In the genomic region with DNA sequence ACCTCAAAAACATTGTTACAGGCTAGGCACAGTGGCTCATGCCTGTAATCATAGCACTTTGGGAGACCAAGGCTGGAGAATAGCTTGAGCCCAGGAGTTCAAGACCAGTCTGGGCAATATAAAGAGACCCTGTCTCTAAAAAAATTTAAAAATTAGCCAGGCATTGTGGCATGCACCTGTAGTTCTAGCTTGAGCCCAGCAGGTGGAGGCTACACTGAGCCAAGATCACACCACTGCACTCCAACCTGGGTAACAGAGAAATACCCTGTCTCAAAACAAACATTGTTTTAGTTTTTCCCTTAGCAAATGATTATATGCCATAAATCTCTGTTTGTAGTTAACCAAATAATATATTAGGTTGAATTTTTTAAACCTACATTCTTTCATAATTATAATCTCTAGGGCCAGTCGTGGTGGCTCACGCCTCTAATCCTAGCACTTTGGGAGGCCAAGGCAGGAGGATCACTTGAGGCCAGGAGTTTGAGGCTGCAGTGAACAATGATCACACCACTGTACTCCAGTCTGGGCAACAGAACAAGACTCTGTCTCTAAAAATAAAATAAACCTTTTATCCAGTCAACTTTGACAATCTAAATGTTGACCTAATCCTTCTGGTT, we compare ENCODE assay signal across 9 cellular contexts. TPM values are rescaled to one million over a fixed set of nuclear protein-coding genes. Genes with fewer than 3 reads are reported as not detected.
A peak's percentile ranks its signal among the peaks of the same experiment; 100 is the strongest.
DNase-seq lines count a peak whose midpoint lies in the region; ATAC-seq, FAIRE-seq and TF ChIP-seq lines count a peak whose summit lies in the region.
"Had no signal": no experiment of that assay in that cellular context is flagged by ENCODE, and none has a peak within 500 bp of the region (broad histone marks: within the 10 kb centered on the region; RNA-seq: fewer than 3 reads in every experiment).

No MANE protein-coding gene starts in this region.

- H3K9me3 ChIP-seq in CD4-positive, alpha-beta memory T cell (ENCODE audit: control insufficient read depth in 1 of 2, low read length in 2 of 2), result no peaks in the 10 kb centered on the region
- H3K9me3 ChIP-seq in kidney (ENCODE audit: control insufficient read depth in 1 of 2, low read length in 2 of 2) (no peaks in the 10 kb centered on the region), tibial nerve (no peaks in the 10 kb centered on the region)

- peak; percentile 35 for FAIRE-seq in kidney (lab: Jason Lieb, UNC)
- no peak for FAIRE-seq in urothelium cell line (lab: Jason Lieb, UNC)

- TF ChIP-seq CTCF in kidney (IDR thresholded peaks at IDR 0.05; ENCODE audit: borderline replicate concordance, extremely low read depth, insufficient read depth), result peak; percentile 65
- peak in 4 of 5 experiments; percentile 22 to 59 (median 50) for TF ChIP-seq CTCF in tibial nerve (IDR thresholded peaks at IDR 0.05)

- ATAC-seq in GM19372 (IDR thresholded peaks at IDR 0.05; ENCODE audit: low read depth, unreplicated experiment), result peak; percentile 53

- POLR2A ChIA-PET in CD4-positive, alpha-beta memory T cell (lab: Charles Lee; ENCODE audit: partially characterized antibody), result interaction anchor here (0.9 to 1.1 kb wide), 2 partner anchors 13 to 14 kb away, joined by 3 to 4 read pairs; no protein-coding TSS in a partner anchor

- no peak for TF ChIP-seq POLR2A in tibial nerve (IDR thresholded peaks at IDR 0.05)

- intact Hi-C loops in CD4-positive, alpha-beta memory T cell (cut with micrococcal nuclease), result loop anchor here (1.0 to 5.0 kb wide), 4 partner anchors 13 to 682 kb away; no protein-coding TSS in a partner anchor
- intact Hi-C loops in kidney (cut with DNase I), result no loop called here

- no peak overlapping the region for H3K4me3 Mint-ChIP-seq in CD4-positive, alpha-beta memory T cell
- no peak overlapping the region for H3K4me3 Mint-ChIP-seq in activated naive CD8-positive, alpha-beta T cell treated with anti-CD3 and anti-CD28 coated beads for 36 hours

- no peaks in the 10 kb centered on the region for H3K36me3 ChIP-seq in CD4-positive, alpha-beta memory T cell (ENCODE audit: insufficient read depth, low read length)
- H3K36me3 ChIP-seq in kidney (ENCODE audit: control insufficient read depth in 1 of 2, insufficient read depth in 2 of 2, low read length in 2 of 2) (no peaks in the 10 kb centered on the region), tibial nerve (no peaks in the 10 kb centered on the region)

- H3K4me1 Mint-ChIP-seq in CD4-positive, alpha-beta memory T cell, result no peaks in the 10 kb centered on the region
- H3K4me1 Mint-ChIP-seq in activated naive CD8-positive, alpha-beta T cell treated with anti-CD3 and anti-CD28 coated beads for 36 hours, result no peaks in the 10 kb centered on the region

- no peaks in the 10 kb centered on the region for H3K27me3 ChIP-seq in CD4-positive, alpha-beta memory T cell (ENCODE audit: insufficient read depth, low read length)
- H3K27me3 ChIP-seq in tibial nerve, result no peaks in the 10 kb centered on the region

- no peak overlapping the region for H3K27ac Mint-ChIP-seq in CD4-positive, alpha-beta memory T cell
- H3K27ac Mint-ChIP-seq in activated naive CD8-positive, alpha-beta T cell treated with anti-CD3 and anti-CD28 coated beads for 36 hours, result no peak overlapping the region

- no peaks in the 10 kb centered on the region for H3K9me3 Mint-ChIP-seq in CD4-positive, alpha-beta memory T cell
- H3K9me3 Mint-ChIP-seq in activated naive CD8-positive, alpha-beta T cell treated with anti-CD3 and anti-CD28 coated beads for 36 hours, result no peaks in the 10 kb centered on the region

- no peak overlapping the region for H3K27ac ChIP-seq in CD4-positive, alpha-beta memory T cell (ENCODE audit: low read depth, low read length)
- no peak overlapping the region for H3K27ac ChIP-seq in kidney (ENCODE audit: low read depth in 2 of 2, low read length in 2 of 2)
- H3K27ac ChIP-seq in tibial nerve, result no peak overlapping the region

- no peak overlapping the region for H3K4me3 ChIP-seq in CD4-positive, alpha-beta memory T cell (ENCODE audit: low read length in 2 of 2)
- no peak overlapping the region for H3K4me3 ChIP-seq in kidney (ENCODE audit: low read length in 2 of 2)
- no peak overlapping the region for H3K4me3 ChIP-seq in tibial nerve

- no peak for TF ChIP-seq EP300 in tibial nerve (IDR thresholded peaks at IDR 0.05)

- peak in 4 of 5 donors; percentile 20 to 37 (median 28) for DNase-seq in CD4-positive, alpha-beta memory T cell
- peak; percentile 45 for DNase-seq in NCI-H82 (lab: John Stamatoyannopoulos, UW)
- peak; percentile 9 for DNase-seq in activated naive CD8-positive, alpha-beta T cell treated with anti-CD3 and anti-CD28 coated beads for 36 hours
- no peak for DNase-seq in kidney
- no peak for DNase-seq in tibial nerve (ENCODE audit: low spot score in 2 of 2)
- DNase-seq in urothelium cell line (ENCODE audit: low spot score), result no peak
- no peak for DNase-seq in midbrain (lab: John Stamatoyannopoulos, UW)
- DNase-seq: left cardiac atrium had no signal

- no peak overlapping the region for H3K9ac ChIP-seq in kidney (ENCODE audit: low read length in 2 of 2)

- H3K36me3 Mint-ChIP-seq in CD4-positive, alpha-beta memory T cell, result no peaks in the 10 kb centered on the region
- H3K36me3 Mint-ChIP-seq in activated naive CD8-positive, alpha-beta T cell treated with anti-CD3 and anti-CD28 coated beads for 36 hours, result no peaks in the 10 kb centered on the region

- H3K4me1 ChIP-seq in CD4-positive, alpha-beta memory T cell (ENCODE audit: insufficient read depth, low read length), result no peaks in the 10 kb centered on the region
- H3K4me1 ChIP-seq in kidney (ENCODE audit: control insufficient read depth in 1 of 2, insufficient read depth in 1 of 2, low read depth in 1 of 2, low read length in 2 of 2), result no peaks in the 10 kb centered on the region
- H3K4me1 ChIP-seq in tibial nerve, result no peaks in the 10 kb centered on the region

- H3K27me3 Mint-ChIP-seq in CD4-positive, alpha-beta memory T cell, result no peaks in the 10 kb centered on the region
- H3K27me3 Mint-ChIP-seq in activated naive CD8-positive, alpha-beta T cell treated with anti-CD3 and anti-CD28 coated beads for 36 hours, result no peaks in the 10 kb centered on the region

- CTCF ChIA-PET in CD4-positive, alpha-beta memory T cell (lab: Charles Lee; ENCODE audit: partially characterized antibody), result interaction anchor here (0.6 to 3.1 kb wide), 16 partner anchors 8 to 652 kb away, joined by 3 to 29 read pairs (median 3); a partner anchor contains a TSS

- 94 to 99% methylated on average over 2 of the region's 2 CpGs for WGBS in tibial nerve, 2 donors

RNA-seq across cellular contexts. Expression of a gene that starts 13.3 kb away (rescaled TPM):
- total RNA-seq in CD4-positive, alpha-beta memory T cell, result 10 to 100 TPM; 47.1 to 50.8 TPM
- 10 to 100 TPM; 25.6 to 47.5 TPM for polyA plus RNA-seq in CD4-positive, alpha-beta memory T cell
- 10 to 100 TPM; 19.8 to 20.6 TPM for total RNA-seq in activated naive CD8-positive, alpha-beta T cell treated with anti-CD3 and anti-CD28 coated beads for 36 hours
- total RNA-seq in kidney (41.2 TPM), tibial nerve (10 to 100 TPM; 24.3 to 45.6 (median 31.5) TPM)
- polyA plus RNA-seq in kidney (ENCODE audit: insufficient read depth, low read depth, low replicate concordance), result 11.6 TPM

Comparison
In these comparisons a context has a peak if more than half of its experiments do, and no peak if none do; other contexts are left out.
1. DNase-seq: peak in CD4-positive, alpha-beta memory T cell (4 of 5), NCI-H82 (single experiment) and activated naive CD8-positive, alpha-beta T cell treated with anti-CD3 and anti-CD28 coated beads for 36 hours (single experiment); none in kidney (single experiment), tibial nerve (0 of 2), urothelium cell line (single experiment) and midbrain (single experiment).